1 cellular context compared by ENCODE assay signal in the genomic region with DNA sequence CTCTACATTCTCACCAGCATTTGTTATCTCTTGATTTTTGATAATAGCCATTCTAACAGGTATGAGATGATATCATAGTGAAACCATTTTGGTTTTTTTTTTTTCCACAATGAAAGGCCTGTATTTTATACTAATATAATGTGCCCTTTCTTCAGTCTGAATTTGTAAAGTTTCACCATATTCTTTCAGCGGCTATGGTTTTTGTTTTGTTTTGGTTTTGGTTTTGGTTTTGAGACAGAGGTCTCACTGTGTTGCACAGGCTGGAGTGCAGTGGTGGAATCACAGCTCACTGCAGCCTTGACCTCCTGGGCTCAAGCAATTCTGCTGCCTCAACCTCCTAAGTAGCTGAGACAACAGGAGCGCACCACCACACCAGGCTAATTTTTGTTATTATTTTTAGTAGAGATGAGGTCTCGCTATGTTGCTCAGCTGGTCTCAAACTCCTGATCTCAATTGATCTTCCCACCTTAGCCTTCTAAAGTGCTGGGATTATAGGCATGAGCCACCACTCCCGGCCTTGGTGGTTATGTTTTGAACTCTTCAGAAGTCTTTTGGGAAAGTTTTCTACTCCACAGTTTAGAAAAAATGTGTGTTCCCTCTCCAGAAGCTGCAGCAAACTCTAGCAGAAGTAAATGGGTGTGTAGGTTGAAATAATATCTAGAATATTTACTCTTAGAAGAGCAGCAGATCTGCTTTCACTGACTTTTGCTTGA.
TF ChIP-seq lines count a peak whose summit lies in the region.

No MANE protein-coding gene starts in this region.

TF ChIP-seq in WTC11, 78 proteins besides CTCF, POLR2A, EP300 and RAD21 (continued from another document):
- TF ChIP-seq, protein P1, sequence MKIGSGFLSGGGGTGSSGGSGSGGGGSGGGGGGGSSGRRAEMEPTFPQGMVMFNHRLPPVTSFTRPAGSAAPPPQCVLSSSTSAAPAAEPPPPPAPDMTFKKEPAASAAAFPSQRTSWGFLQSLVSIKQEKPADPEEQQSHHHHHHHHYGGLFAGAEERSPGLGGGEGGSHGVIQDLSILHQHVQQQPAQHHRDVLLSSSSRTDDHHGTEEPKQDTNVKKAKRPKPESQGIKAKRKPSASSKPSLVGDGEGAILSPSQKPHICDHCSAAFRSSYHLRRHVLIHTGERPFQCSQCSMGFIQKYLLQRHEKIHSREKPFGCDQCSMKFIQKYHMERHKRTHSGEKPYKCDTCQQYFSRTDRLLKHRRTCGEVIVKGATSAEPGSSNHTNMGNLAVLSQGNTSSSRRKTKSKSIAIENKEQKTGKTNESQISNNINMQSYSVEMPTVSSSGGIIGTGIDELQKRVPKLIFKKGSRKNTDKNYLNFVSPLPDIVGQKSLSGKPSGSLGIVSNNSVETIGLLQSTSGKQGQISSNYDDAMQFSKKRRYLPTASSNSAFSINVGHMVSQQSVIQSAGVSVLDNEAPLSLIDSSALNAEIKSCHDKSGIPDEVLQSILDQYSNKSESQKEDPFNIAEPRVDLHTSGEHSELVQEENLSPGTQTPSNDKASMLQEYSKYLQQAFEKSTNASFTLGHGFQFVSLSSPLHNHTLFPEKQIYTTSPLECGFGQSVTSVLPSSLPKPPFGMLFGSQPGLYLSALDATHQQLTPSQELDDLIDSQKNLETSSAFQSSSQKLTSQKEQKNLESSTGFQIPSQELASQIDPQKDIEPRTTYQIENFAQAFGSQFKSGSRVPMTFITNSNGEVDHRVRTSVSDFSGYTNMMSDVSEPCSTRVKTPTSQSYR (CRISPR knock-in tag; IDR thresholded peaks at IDR 0.05): no peak
- no peak for TF ChIP-seq ZNF263 (CRISPR knock-in tag; IDR thresholded peaks at IDR 0.05; ENCODE audit: low read depth)
